20 cellular contexts compared by ENCODE assay signal in the genomic region with DNA sequence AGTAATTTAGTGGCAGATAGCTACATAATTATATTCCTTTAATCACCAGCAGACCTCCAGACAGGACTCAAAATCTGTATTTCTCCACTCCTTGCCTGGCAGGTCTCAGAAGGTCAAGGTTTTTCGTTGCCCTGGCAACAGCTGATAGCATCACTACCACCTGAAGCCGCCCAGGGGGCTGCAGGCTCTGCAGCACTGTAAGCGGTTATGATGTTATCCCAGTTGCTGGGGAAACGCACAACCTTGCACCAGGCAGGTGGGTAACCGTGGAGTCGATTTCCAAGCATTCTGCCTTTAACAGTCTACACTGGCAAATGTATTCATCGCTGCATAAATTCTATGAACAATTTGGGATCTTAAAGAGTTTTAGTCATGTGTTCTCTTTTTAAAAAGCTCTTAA.
A peak's percentile ranks its signal among the peaks of the same experiment; 100 is the strongest.
DNase-seq lines count a peak whose midpoint lies in the region; FAIRE-seq and TF ChIP-seq lines count a peak whose summit lies in the region.
"Had no signal": no experiment of that assay in that cellular context is flagged by ENCODE, and none has a peak within 500 bp of the region (broad histone marks: within the 10 kb centered on the region; RNA-seq: fewer than 3 reads in every experiment).

No MANE protein-coding gene starts in this region.

- no peaks in the 10 kb centered on the region for H3K27me3 ChIP-seq in tibial artery
- H3K27me3 ChIP-seq: BLaER1, SJCRH30 had no signal

- intact Hi-C loops in kidney (cut with DNase I) (no loop called here), tibial artery (cut with DNase I; ENCODE audit: low total_unique reads) (no loop called here)

- TF ChIP-seq CTCF in kidney (IDR thresholded peaks at IDR 0.05; ENCODE audit: borderline replicate concordance, extremely low read depth, insufficient read depth) (no peak), tibial artery (IDR thresholded peaks at IDR 0.05) (no peak)

- no peaks in the 10 kb centered on the region for H3K9me3 ChIP-seq in kidney (ENCODE audit: control insufficient read depth in 1 of 2, low read length in 2 of 2)
- no peaks in the 10 kb centered on the region for H3K9me3 ChIP-seq in tibial artery
- H3K9me3 ChIP-seq: BLaER1, SJCRH30 had no signal

- DNase-seq in NCI-H1092 (lab: John Stamatoyannopoulos, UW) (peak; percentile 1), NCI-H1092 treated with DMSO at 0.1 percent for 48 hours (lab: John Stamatoyannopoulos, UW) (no peak), M059J (ENCODE audit: low read depth) (peak; percentile 12), SK-N-DZ (ENCODE audit: low spot score) (peak; percentile 92), kidney (peak; percentile 44), tibial artery (no peak), NOMO-1 treated with DMSO at 0.1 percent for 48 hours (lab: John Stamatoyannopoulos, UW; ENCODE audit: unreplicated experiment) (no peak)
- DNase-seq in activated CD4-positive, alpha-beta T cell treated with anti-CD3 and anti-CD28 coated beads, Interleukin-2, amount 50 U/mL, for 4 hours = no peak
- DNase-seq: 8988T; CD8-positive, alpha-beta memory T cell; DMS153; NCI-H1930; NCI-H510A treated with DMSO at 0.1 percent for 48 hours; NK-92 treated with Interleukin-12 subunit alpha and Interleukin-12 subunit beta, amount 100 ng/mL, for 24 hours; OCI-M1; SJCRH30; T-helper 9 cell had no signal

- FAIRE-seq in kidney (lab: Jason Lieb, UNC) = no peak

- no peak overlapping the region for H3K9ac ChIP-seq in kidney (ENCODE audit: low read length in 2 of 2)
- H3K9ac ChIP-seq: BLaER1, KMS-11 had no signal

- H3K36me3 ChIP-seq in kidney (ENCODE audit: control insufficient read depth in 1 of 2, insufficient read depth in 2 of 2, low read length in 2 of 2) (no peaks in the 10 kb centered on the region), tibial artery (no peaks in the 10 kb centered on the region)
- H3K36me3 ChIP-seq: BLaER1, SJCRH30 had no signal

- H3K4me1 ChIP-seq in kidney (ENCODE audit: control insufficient read depth in 1 of 2, insufficient read depth in 1 of 2, low read depth in 1 of 2, low read length in 2 of 2) = no peaks in the 10 kb centered on the region
- H3K4me1 ChIP-seq in tibial artery = peaks cover 0 to 10% (median 0%) of the 10 kb centered on the region in 4 donors
- H3K4me1 ChIP-seq: BLaER1, SJCRH30 had no signal

- H3K4me3 ChIP-seq in kidney (ENCODE audit: low read length in 2 of 2) = no peak overlapping the region
- H3K4me3 ChIP-seq in tibial artery = no peak overlapping the region
- H3K4me3 ChIP-seq: BLaER1, SJCRH30 had no signal

- H3K27ac ChIP-seq in kidney (ENCODE audit: low read depth in 2 of 2, low read length in 2 of 2) (no peak overlapping the region), tibial artery (no peak overlapping the region)
- H3K27ac ChIP-seq: BLaER1, KMS-11, RWPE1, SJCRH30 had no signal

Comparison
In these comparisons a context has a peak if more than half of its experiments do, and no peak if none do; other contexts are left out.
1. DNase-seq: peak in NCI-H1092 (single experiment), M059J (single experiment), SK-N-DZ (single experiment) and kidney (single experiment); none in NCI-H1092 treated with DMSO at 0.1 percent for 48 hours (single experiment), activated CD4-positive, alpha-beta T cell treated with anti-CD3 and anti-CD28 coated beads, Interleukin-2, amount 50 U/mL, for 4 hours (0 of 2), tibial artery (0 of 2) and NOMO-1 treated with DMSO at 0.1 percent for 48 hours (single experiment).